ENCODE assay signal across 18 cellular contexts in the genomic region with DNA sequence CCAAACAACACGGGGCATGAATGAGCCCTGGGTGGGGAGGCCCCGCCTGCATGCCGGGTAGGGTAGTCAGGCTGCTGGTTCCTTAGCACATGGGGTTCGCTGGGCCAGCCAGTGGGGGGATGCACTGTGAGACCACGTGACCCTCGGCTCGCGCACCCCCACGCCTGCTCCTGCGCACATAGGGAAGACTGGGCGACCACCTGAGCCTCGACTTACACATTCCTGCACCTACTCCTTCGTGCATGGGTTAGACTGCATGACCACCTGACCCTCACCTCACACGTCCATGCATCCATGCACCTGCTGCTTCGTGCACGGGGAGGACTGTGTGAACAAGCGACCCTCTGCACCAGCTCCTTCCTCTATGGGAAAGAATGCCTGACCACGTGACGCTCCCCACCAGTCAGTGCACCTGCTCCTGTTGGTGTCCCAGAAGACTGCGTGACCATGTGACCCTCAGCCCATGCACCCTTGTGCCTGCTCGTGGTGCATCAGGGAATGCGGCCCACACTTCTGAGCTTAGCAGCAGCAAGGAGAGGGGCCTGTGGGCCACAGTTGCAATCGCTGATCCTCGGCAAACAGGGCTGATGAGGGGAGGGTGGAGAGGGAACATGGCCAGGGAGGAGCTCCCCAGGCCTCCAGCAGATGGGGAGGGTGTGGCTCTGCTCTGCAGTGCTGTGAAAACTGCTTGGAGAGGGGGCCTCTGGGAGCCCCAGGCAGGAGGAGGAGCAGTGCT. TPM values are rescaled to one million over a fixed set of nuclear protein-coding genes. Genes with fewer than 3 reads are reported as not detected.
DNase-seq lines count a peak whose midpoint lies in the region; ATAC-seq and TF ChIP-seq lines count a peak whose summit lies in the region.
"Had no signal": no experiment of that assay in that cellular context is flagged by ENCODE, and none has a peak within 500 bp of the region (broad histone marks: within the 10 kb centered on the region; RNA-seq: fewer than 3 reads in every experiment).

No MANE protein-coding gene starts in this region.

- peaks cover 83% of the 10 kb centered on the region for H3K79me2 ChIP-seq in osteoblast (ENCODE audit: insufficient read depth, low read length)

- H3K27me3 ChIP-seq in foreskin keratinocyte (no peaks in the 10 kb centered on the region), osteoblast (ENCODE audit: insufficient read depth, low read length) (no peaks in the 10 kb centered on the region)
- H3K27me3 ChIP-seq: brain microvascular endothelial cell, pancreas had no signal

- intact Hi-C loops in activated CD8-positive, alpha-beta T cell treated with anti-CD3 and anti-CD28 coated beads for 36 hours (cut with micrococcal nuclease), result no loop called here

- H3K4me3 Mint-ChIP-seq in activated CD8-positive, alpha-beta T cell treated with anti-CD3 and anti-CD28 coated beads, Interleukin-2, amount 10 ng/mL, durations not matched to agents 7 days and 5 days, result no peak overlapping the region
- no peak overlapping the region for H3K4me3 Mint-ChIP-seq in activated CD8-positive, alpha-beta T cell treated with anti-CD3 and anti-CD28 coated beads for 36 hours
- peak overlapping the region; percentile 45 for H3K4me3 Mint-ChIP-seq in stimulated activated memory B cell treated with anti-CD40 and anti-IgM and Interleukin-4, amounts not matched to agents 10 μg/mL and 1 μg/mL and 100 μg/mL, for 72 hours
- H3K4me3 Mint-ChIP-seq: activated CD4-positive, alpha-beta T cell treated with anti-CD3 and anti-CD28 coated beads for 36 hours; activated T-helper 17 cell treated with anti-CD3 and anti-CD28 coated beads, Interleukin-2, amount 50 U/mL, for 72 hours had no signal

- H3K9me3 ChIP-seq in osteoblast (ENCODE audit: low read depth, low read length), result no peaks in the 10 kb centered on the region
- H3K9me3 ChIP-seq: left ventricle myocardium inferior, pancreas had no signal

- H3K4me1 ChIP-seq in foreskin keratinocyte (no peaks in the 10 kb centered on the region), osteoblast (ENCODE audit: insufficient read depth, low read length) (no peaks in the 10 kb centered on the region)
- H3K4me1 ChIP-seq: pancreas had no signal

- no peak overlapping the region for H2AFZ ChIP-seq in osteoblast (ENCODE audit: low read length)

- POLR2A ChIA-PET in activated CD8-positive, alpha-beta T cell treated with anti-CD3 and anti-CD28 coated beads, Interleukin-2, amount 10 ng/mL, durations not matched to agents 7 days and 5 days (lab: Charles Lee), result no interaction called here
- POLR2A ChIA-PET in activated CD8-positive, alpha-beta T cell treated with anti-CD3 and anti-CD28 coated beads for 36 hours (lab: Charles Lee), result interaction anchor here (0.8 kb wide), 1 partner anchor 16 kb away, joined by 4 read pairs; no protein-coding TSS in a partner anchor

- H3K27ac Mint-ChIP-seq in activated CD8-positive, alpha-beta T cell treated with anti-CD3 and anti-CD28 coated beads, Interleukin-2, amount 10 ng/mL, durations not matched to agents 7 days and 5 days, result no peak overlapping the region
- no peak overlapping the region for H3K27ac Mint-ChIP-seq in activated CD8-positive, alpha-beta T cell treated with anti-CD3 and anti-CD28 coated beads for 36 hours
- peak overlapping the region; percentile 94 for H3K27ac Mint-ChIP-seq in stimulated activated memory B cell treated with anti-CD40 and anti-IgM and Interleukin-4, amounts not matched to agents 10 μg/mL and 1 μg/mL and 100 μg/mL, for 72 hours
- H3K27ac Mint-ChIP-seq: activated CD4-positive, alpha-beta T cell treated with anti-CD3 and anti-CD28 coated beads for 36 hours; activated T-helper 17 cell treated with anti-CD3 and anti-CD28 coated beads, Interleukin-2, amount 50 U/mL, for 72 hours had no signal

- no peak for TF ChIP-seq CTCF in activated CD8-positive, alpha-beta T cell treated with anti-CD3 and anti-CD28 coated beads for 36 hours (IDR thresholded peaks at IDR 0.05)
- TF ChIP-seq CTCF in foreskin keratinocyte (conservative IDR thresholded peaks at IDR 0.05), result no peak
- no peak for TF ChIP-seq CTCF in osteoblast (IDR thresholded peaks at IDR 0.05; ENCODE audit: extremely low read depth, low read depth, low read length)

- H3K9me3 Mint-ChIP-seq in activated CD8-positive, alpha-beta T cell treated with anti-CD3 and anti-CD28 coated beads, Interleukin-2, amount 10 ng/mL, durations not matched to agents 7 days and 5 days (ENCODE audit: insufficient read depth), result no peaks in the 10 kb centered on the region
- H3K9me3 Mint-ChIP-seq in activated CD8-positive, alpha-beta T cell treated with anti-CD3 and anti-CD28 coated beads for 36 hours, result no peaks in the 10 kb centered on the region
- no peaks in the 10 kb centered on the region for H3K9me3 Mint-ChIP-seq in stimulated activated memory B cell treated with anti-CD40 and anti-IgM and Interleukin-4, amounts not matched to agents 10 μg/mL and 1 μg/mL and 100 μg/mL, for 72 hours
- H3K9me3 Mint-ChIP-seq: activated T-helper 17 cell treated with anti-CD3 and anti-CD28 coated beads, Interleukin-2, amount 50 U/mL, for 72 hours had no signal

- no peaks in the 10 kb centered on the region for H3K36me3 ChIP-seq in osteoblast (ENCODE audit: insufficient read depth, low read length)
- H3K36me3 ChIP-seq: pancreas had no signal

- H3K27me3 Mint-ChIP-seq in activated CD8-positive, alpha-beta T cell treated with anti-CD3 and anti-CD28 coated beads, Interleukin-2, amount 10 ng/mL, durations not matched to agents 7 days and 5 days (ENCODE audit: low read depth), result no peaks in the 10 kb centered on the region
- H3K27me3 Mint-ChIP-seq in activated CD8-positive, alpha-beta T cell treated with anti-CD3 and anti-CD28 coated beads for 36 hours, result no peaks in the 10 kb centered on the region
- H3K27me3 Mint-ChIP-seq in stimulated activated memory B cell treated with anti-CD40 and anti-IgM and Interleukin-4, amounts not matched to agents 10 μg/mL and 1 μg/mL and 100 μg/mL, for 72 hours, result no peaks in the 10 kb centered on the region
- H3K27me3 Mint-ChIP-seq: activated CD4-positive, alpha-beta T cell treated with anti-CD3 and anti-CD28 coated beads for 36 hours; activated T-helper 17 cell treated with anti-CD3 and anti-CD28 coated beads, Interleukin-2, amount 50 U/mL, for 72 hours had no signal

- H3K4me2 ChIP-seq in osteoblast (ENCODE audit: insufficient read depth, low read length), result no peak overlapping the region

- peaks cover 14% of the 10 kb centered on the region for H3K4me1 Mint-ChIP-seq in activated CD8-positive, alpha-beta T cell treated with anti-CD3 and anti-CD28 coated beads, Interleukin-2, amount 10 ng/mL, durations not matched to agents 7 days and 5 days (ENCODE audit: low read depth)
- peaks cover 34% of the 10 kb centered on the region for H3K4me1 Mint-ChIP-seq in activated CD8-positive, alpha-beta T cell treated with anti-CD3 and anti-CD28 coated beads for 36 hours (ENCODE audit: low read depth)
- H3K4me1 Mint-ChIP-seq in stimulated activated memory B cell treated with anti-CD40 and anti-IgM and Interleukin-4, amounts not matched to agents 10 μg/mL and 1 μg/mL and 100 μg/mL, for 72 hours, result peaks cover 86% of the 10 kb centered on the region

- H4K20me1 ChIP-seq in osteoblast (ENCODE audit: insufficient read depth, low read length), result peaks cover 94% of the 10 kb centered on the region

- H3K27ac ChIP-seq in foreskin keratinocyte (no peak overlapping the region), osteoblast (ENCODE audit: low read depth, low read length) (no peak overlapping the region)
- H3K27ac ChIP-seq: brain microvascular endothelial cell, left ventricle myocardium inferior, pancreas had no signal

- H3K36me3 Mint-ChIP-seq in activated CD8-positive, alpha-beta T cell treated with anti-CD3 and anti-CD28 coated beads, Interleukin-2, amount 10 ng/mL, durations not matched to agents 7 days and 5 days (ENCODE audit: low read depth), result peaks cover 3% of the 10 kb centered on the region
- peaks cover 10% of the 10 kb centered on the region for H3K36me3 Mint-ChIP-seq in activated CD8-positive, alpha-beta T cell treated with anti-CD3 and anti-CD28 coated beads for 36 hours (ENCODE audit: low read depth)
- H3K36me3 Mint-ChIP-seq in stimulated activated memory B cell treated with anti-CD40 and anti-IgM and Interleukin-4, amounts not matched to agents 10 μg/mL and 1 μg/mL and 100 μg/mL, for 72 hours, result peaks cover 54% of the 10 kb centered on the region

- H3K4me3 ChIP-seq in osteoblast (ENCODE audit: insufficient read depth, low read length), result no peak overlapping the region
- H3K4me3 ChIP-seq: left ventricle myocardium inferior, pancreas had no signal

- no peak for DNase-seq in activated CD8-positive, alpha-beta T cell treated with anti-CD3 and anti-CD28 coated beads, Interleukin-2, amount 10 ng/mL, durations not matched to agents 7 days and 5 days
- DNase-seq in activated CD8-positive, alpha-beta T cell treated with anti-CD3 and anti-CD28 coated beads for 36 hours, result no peak
- DNase-seq in NCI-H2171 treated with DMSO at 0.1 percent for 48 hours (lab: John Stamatoyannopoulos, UW) (peak; percentile 88), foreskin keratinocyte (no peak), osteoblast (ENCODE audit: insufficient read length, low spot score, missing footprints) (no peak), GF-D8 (lab: John Stamatoyannopoulos, UW) (no peak), NCI-H146 treated with DMSO at 0.1 percent for 48 hours (lab: John Stamatoyannopoulos, UW; ENCODE audit: unreplicated experiment) (no peak)
- DNase-seq: ACHN; activated CD4-positive, alpha-beta T cell treated with anti-CD3 and anti-CD28 coated beads for 36 hours; brain microvascular endothelial cell; KBM-7; left ventricle myocardium inferior; NCI-H2029 treated with DMSO at 0.1 percent for 48 hours; PC-3; stimulated activated CD8-positive, alpha-beta memory T cell treated with anti-CD3 and anti-CD28 coated beads, Interleukin-4, amount 100 ng/mL, for 48 hours had no signal

- ATAC-seq in activated CD8-positive, alpha-beta T cell treated with anti-CD3 and anti-CD28 coated beads, Interleukin-2, amount 10 ng/mL, durations not matched to agents 7 days and 5 days, result peak; percentile 15
- ATAC-seq in activated CD8-positive, alpha-beta T cell treated with anti-CD3 and anti-CD28 coated beads for 36 hours, result no peak
- ATAC-seq in foreskin keratinocyte, result peak; percentile 21
- no peak for ATAC-seq in stimulated activated memory B cell treated with anti-CD40 and anti-IgM and Interleukin-4, amounts not matched to agents 10 μg/mL and 1 μg/mL and 100 μg/mL, for 72 hours
- ATAC-seq: activated CD4-positive, alpha-beta T cell treated with anti-CD3 and anti-CD28 coated beads for 36 hours; activated T-helper 17 cell treated with anti-CD3 and anti-CD28 coated beads, Interleukin-2, amount 50 U/mL, for 72 hours; pancreas; PC-3 had no signal

- CTCF ChIA-PET in activated CD8-positive, alpha-beta T cell treated with anti-CD3 and anti-CD28 coated beads, Interleukin-2, amount 10 ng/mL, durations not matched to agents 7 days and 5 days (lab: Charles Lee), result no interaction called here
- CTCF ChIA-PET in activated CD8-positive, alpha-beta T cell treated with anti-CD3 and anti-CD28 coated beads for 36 hours (lab: Charles Lee), result no interaction called here

RNA-seq across cellular contexts. Expression of a gene that starts 18.1 kb away (rescaled TPM):
- total RNA-seq in activated CD8-positive, alpha-beta T cell treated with anti-CD3 and anti-CD28 coated beads, Interleukin-2, amount 10 ng/mL, durations not matched to agents 7 days and 5 days, result 10 to 100 TPM; 60.8 to 68.3 TPM
- total RNA-seq in activated CD8-positive, alpha-beta T cell treated with anti-CD3 and anti-CD28 coated beads for 36 hours, result 10 to 100 TPM; 37.2 to 43.6 TPM
- 43.2 and 45.6 TPM in 2 replicates for total RNA-seq in foreskin keratinocyte
- 28.7 and 33.8 TPM in 2 replicates for polyA plus RNA-seq in foreskin keratinocyte
- 11.6 and 15.6 TPM in 2 replicates for total RNA-seq in osteoblast

Comparison
In these comparisons a context has a peak if more than half of its experiments do, and no peak if none do; other contexts are left out.
1. ATAC-seq: peak in activated CD8-positive, alpha-beta T cell treated with anti-CD3 and anti-CD28 coated beads, Interleukin-2, amount 10 ng/mL, durations not matched to agents 7 days and 5 days (single experiment) and foreskin keratinocyte (single experiment); none in activated CD8-positive, alpha-beta T cell treated with anti-CD3 and anti-CD28 coated beads for 36 hours (single experiment) and stimulated activated memory B cell treated with anti-CD40 and anti-IgM and Interleukin-4, amounts not matched to agents 10 μg/mL and 1 μg/mL and 100 μg/mL, for 72 hours (single experiment).